In genomic region chr20:64114356-64114971, GRCh38 we compare ENCODE assay signal across 24 cellular contexts. TPM values are rescaled to one million over a fixed set of nuclear protein-coding genes. Genes with fewer than 3 reads are reported as not detected.
DNase-seq lines count a peak whose midpoint lies in the region; ATAC-seq and TF ChIP-seq lines count a peak whose summit lies in the region.
"Had no signal": no experiment of that assay in that cellular context is flagged by ENCODE, and none has a peak within 500 bp of the region (broad histone marks: within the 10 kb centered on the region; RNA-seq: fewer than 3 reads in every experiment).

No MANE protein-coding gene starts in this region.

- H3K18ac ChIP-seq in neuronal stem cell (ENCODE audit: low read length) = peak overlapping the region; percentile 19

- H3K27ac ChIP-seq in right atrium auricular region (no peak overlapping the region), left ventricle myocardium inferior (replicated peaks) (no peak overlapping the region), adrenal gland (no peak overlapping the region), neuronal stem cell (replicated peaks; ENCODE audit: low read length) (no peak overlapping the region), upper lobe of right lung (no peak overlapping the region)
- H3K27ac ChIP-seq: SJSA1 had no signal

- no peak for TF ChIP-seq CTCF in right atrium auricular region (IDR thresholded peaks at IDR 0.05)
- TF ChIP-seq CTCF in left ventricle myocardium inferior (IDR thresholded peaks at IDR 0.05; ENCODE audit: borderline replicate concordance) = no peak
- TF ChIP-seq CTCF in adrenal gland (IDR thresholded peaks at IDR 0.05) = no peak
- no peak for TF ChIP-seq CTCF in upper lobe of right lung (IDR thresholded peaks at IDR 0.05)

- H3K4me3 ChIP-seq in right atrium auricular region (no peak overlapping the region), left ventricle myocardium inferior (no peak overlapping the region), adrenal gland (no peak overlapping the region), neuronal stem cell (ENCODE audit: low read length in 2 of 2) (peak overlapping the region in 1 of 2 donors; percentile 36), upper lobe of right lung (no peak overlapping the region)
- H3K4me3 ChIP-seq: lung, SJSA1 had no signal

- H2AFZ ChIP-seq in neuronal stem cell (ENCODE audit: low read length) = no peak overlapping the region

- H3K14ac ChIP-seq in neuronal stem cell (ENCODE audit: low read length) = no peak overlapping the region

- peak overlapping the region; percentile 69 for H3K4ac ChIP-seq in neuronal stem cell (ENCODE audit: low read length)

- no peak overlapping the region for H4K8ac ChIP-seq in neuronal stem cell (ENCODE audit: low read depth, low read length)

- 66 to 85% (median 77%) methylated on average over 7 to 14 of the region's 14 CpGs for WGBS in adrenal gland, 4 donors
- no CpG with 5 or more reads among the region's 14 CpGs for WGBS in neuronal stem cell (ENCODE audit: extremely low coverage in 2 of 2, insufficient read length in 2 of 2, insufficient replicate concordance in 1 of 2), 2 donors

- H2BK120ac ChIP-seq in neuronal stem cell (ENCODE audit: low read depth, low read length) = no peak overlapping the region

- peak overlapping the region; percentile 80 for H3K23ac ChIP-seq in neuronal stem cell (ENCODE audit: low read depth, low read length, poor library complexity)

- no peak overlapping the region for H2BK12ac ChIP-seq in neuronal stem cell (ENCODE audit: low read length)

- ATAC-seq in upper lobe of right lung = no peak
- ATAC-seq in HG03460 (IDR thresholded peaks at IDR 0.05; ENCODE audit: unreplicated experiment) = no peak
- no peak for ATAC-seq in GM21423 (IDR thresholded peaks at IDR 0.05; ENCODE audit: unreplicated experiment)
- ATAC-seq: activated naive CD4-positive, alpha-beta T cell treated with anti-CD3 and anti-CD28 coated beads, Interleukin-2, amount 50 U/mL, for 72 hours; activated T-cell treated with anti-CD3 and anti-CD28 coated beads, Interleukin-2, amount 50 U/mL, for 4 hours; CD8-positive, alpha-beta T cell; PC-3; T-helper 17 cell had no signal

- H4K91ac ChIP-seq in neuronal stem cell (ENCODE audit: low read depth, low read length, poor library complexity) = no peak overlapping the region

- DNase-seq in right atrium auricular region (ENCODE audit: low spot score) = peak; percentile 52
- DNase-seq in left ventricle myocardium inferior = no peak
- DNase-seq in adrenal gland = peak in 4 of 7 donors; percentile 3 to 44 (median 9)
- DNase-seq in neuronal stem cell (ENCODE audit: low spot score) = no peak
- DNase-seq in upper lobe of right lung = peak; percentile 56
- DNase-seq: activated T-cell treated with anti-CD3 and anti-CD28 coated beads, Interleukin-2, amount 50 U/mL, for 4 hours; DMS153; foreskin fibroblast; immature natural killer cell; NCI-H1048; NCI-H1930; NCI-H2227 treated with DMSO at 0.1 percent for 48 hours; NCI-H82; PC-3; stimulated activated CD4-positive, alpha-beta T cell treated with anti-CD3 and anti-CD28 coated beads, Interleukin-15, amount 100 ng/mL, for 24 hours; T-helper 17 cell had no signal

- H3K36me3 ChIP-seq in right atrium auricular region (no peaks in the 10 kb centered on the region), left ventricle myocardium inferior (no peaks in the 10 kb centered on the region), adrenal gland (replicated peaks in 1 of 2) (no peaks in the 10 kb centered on the region), neuronal stem cell (replicated peaks in 1 of 2; ENCODE audit: control insufficient read depth in 2 of 2, insufficient read depth in 2 of 2, low read length in 2 of 2) (no peaks in the 10 kb centered on the region), upper lobe of right lung (no peaks in the 10 kb centered on the region)
- H3K36me3 ChIP-seq: SJSA1 had no signal

- H3K27me3 ChIP-seq in right atrium auricular region (no peaks in the 10 kb centered on the region), left ventricle myocardium inferior (ENCODE audit: low read depth) (peaks cover 8% of the 10 kb centered on the region), adrenal gland (no peaks in the 10 kb centered on the region), neuronal stem cell (ENCODE audit: control insufficient read depth in 3 of 3, insufficient read depth in 3 of 3, low read depth in 1 of 3, low read length in 3 of 3) (peaks cover 0 to 56% (median 0%) of the 10 kb centered on the region in 3 experiments), upper lobe of right lung (no peaks in the 10 kb centered on the region)

- no peak overlapping the region for H3K4me2 ChIP-seq in neuronal stem cell (ENCODE audit: insufficient read depth, low read length, poor library complexity, severe bottlenecking)

- H2BK5ac ChIP-seq in neuronal stem cell (ENCODE audit: low read length) = peak overlapping the region; percentile 53

- H3K79me1 ChIP-seq in neuronal stem cell (ENCODE audit: low read depth, low read length) = peaks cover 3% of the 10 kb centered on the region

- H3K4me1 ChIP-seq in right atrium auricular region (no peaks in the 10 kb centered on the region), left ventricle myocardium inferior (no peaks in the 10 kb centered on the region), adrenal gland (replicated peaks in 1 of 2) (no peaks in the 10 kb centered on the region), neuronal stem cell (ENCODE audit: control insufficient read depth in 2 of 2, insufficient read depth in 1 of 2, low read depth in 1 of 2, low read length in 2 of 2) (peaks cover 0 to 2% of the 10 kb centered on the region in 2 donors), upper lobe of right lung (no peaks in the 10 kb centered on the region)
- H3K4me1 ChIP-seq: SJSA1 had no signal

- H2AK5ac ChIP-seq in neuronal stem cell (ENCODE audit: low read depth, low read length) = no peak overlapping the region

- no peak overlapping the region for H3K9ac ChIP-seq in neuronal stem cell (ENCODE audit: low read depth, low read length, poor library complexity)

- intact Hi-C loops in left ventricle myocardium inferior (cut with micrococcal nuclease) (no loop called here), adrenal gland (cut with DNase I) (loop anchor here (5.0 to 10.0 kb wide), 2 partner anchors 67 to 80 kb away; partner anchors contain the start of genes C20orf204 (in 1 of the 2) and SOX18 (in 1 of the 2)), upper lobe of right lung (cut with DNase I) (no loop called here)

- no peak for TF ChIP-seq POLR2A in adrenal gland (IDR thresholded peaks at IDR 0.05)

- H2BK15ac ChIP-seq in neuronal stem cell (ENCODE audit: low read length) = no peak overlapping the region

- H3K9me3 ChIP-seq in right atrium auricular region = no peaks in the 10 kb centered on the region
- H3K9me3 ChIP-seq in left ventricle myocardium inferior (replicated peaks) = no peaks in the 10 kb centered on the region
- no peaks in the 10 kb centered on the region for H3K9me3 ChIP-seq in adrenal gland (replicated peaks in 1 of 3)
- H3K9me3 ChIP-seq in neuronal stem cell (replicated peaks in 1 of 2; ENCODE audit: control insufficient read depth in 2 of 2, insufficient read depth in 1 of 2, low read depth in 1 of 2, low read length in 2 of 2) = no peaks in the 10 kb centered on the region
- H3K9me3 ChIP-seq in upper lobe of right lung = no peaks in the 10 kb centered on the region
- H3K9me3 ChIP-seq: SJSA1 had no signal

RNA-seq across cellular contexts. Expression of gene NPBWR2, which starts 7.1 kb away (rescaled TPM):
- total RNA-seq in right atrium auricular region = not detected
- not detected for total RNA-seq in left ventricle myocardium inferior
- under 1 TPM in 2 of 8 donors, not detected in 6; 0.34 to 0.42 TPM for total RNA-seq in adrenal gland
- under 1 TPM in 2 of 3 donors, not detected in 1; 0.18 to 0.32 TPM for polyA plus RNA-seq in adrenal gland
- not detected for polyA plus RNA-seq in neuronal stem cell (2013, experiment 1 of 2)
- not detected for polyA plus RNA-seq in neuronal stem cell (2013, experiment 2 of 2)
- not detected for total RNA-seq in upper lobe of right lung
- total RNA-seq: activated naive CD4-positive, alpha-beta T cell treated with anti-CD3 and anti-CD28 coated beads, Interleukin-2, amount 50 U/mL, for 72 hours; activated T-cell treated with anti-CD3 and anti-CD28 coated beads, Interleukin-2, amount 50 U/mL, for 4 hours; astrocyte; CD8-positive, alpha-beta T cell; epithelial cell of proximal tubule; lung; PC-3; SJSA1; T-helper 17 cell had no signal
- polyA plus RNA-seq: immature natural killer cell, lung had no signal

RNA-seq across cellular contexts. Expression of gene LKAAEAR1, which starts 30.3 kb away (rescaled TPM):
- total RNA-seq in right atrium auricular region (not detected), left ventricle myocardium inferior (not detected), adrenal gland (under 1 TPM in 1 of 8 donors, not detected in 7; 0.28 TPM), upper lobe of right lung (not detected)
- 1 to 10 TPM in 2 of 3 donors, not detected in 1; 1.1 to 1.2 TPM for polyA plus RNA-seq in adrenal gland
- 0.10 TPM for polyA plus RNA-seq in neuronal stem cell (2013, experiment 1 of 2)
- 0.08 TPM for polyA plus RNA-seq in neuronal stem cell (2013, experiment 2 of 2)
- total RNA-seq: activated naive CD4-positive, alpha-beta T cell treated with anti-CD3 and anti-CD28 coated beads, Interleukin-2, amount 50 U/mL, for 72 hours; astrocyte; epithelial cell of proximal tubule; T-helper 17 cell had no signal
- polyA plus RNA-seq: immature natural killer cell had no signal

RNA-seq across cellular contexts. Expression of gene OPRL1, which starts 34.6 kb away (rescaled TPM):
- total RNA-seq in right atrium auricular region (1 to 10 TPM in 1 of 2 donors, under 1 TPM in 1; 0.75 to 1.4 TPM), left ventricle myocardium inferior (0.52 TPM), adrenal gland (1 to 10 TPM; 1.6 to 5.7 (median 3.1) TPM), upper lobe of right lung (1.9 TPM)
- 1 to 10 TPM in 1 of 3 donors, under 1 TPM in 2; 0.24 to 1.6 (median 0.88) TPM for polyA plus RNA-seq in adrenal gland
- polyA plus RNA-seq in neuronal stem cell (2013, experiment 1 of 2) = 2.6 TPM
- polyA plus RNA-seq in neuronal stem cell (2013, experiment 2 of 2) = 2.5 TPM

RNA-seq across cellular contexts. Expression of gene RGS19, which starts 35.1 kb away (rescaled TPM):
- 10 to 100 TPM in 1 of 2 donors, 1 to 10 TPM in 1; 7.8 to 14.1 TPM for total RNA-seq in right atrium auricular region
- 6.1 TPM for total RNA-seq in left ventricle myocardium inferior
- total RNA-seq in adrenal gland = 10 to 100 TPM; 12.5 to 42.0 (median 17.6) TPM
- 10 to 100 TPM in 2 of 3 donors, 1 to 10 TPM in 1; 3.0 to 13.5 (median 12.4) TPM for polyA plus RNA-seq in adrenal gland
- polyA plus RNA-seq in neuronal stem cell (2013, experiment 1 of 2) = 7.9 TPM
- polyA plus RNA-seq in neuronal stem cell (2013, experiment 2 of 2) = 8.0 TPM
- 40.8 TPM for total RNA-seq in upper lobe of right lung

RNA-seq across cellular contexts. Expression of gene MYT1, which starts 49.8 kb away (rescaled TPM):
- total RNA-seq in right atrium auricular region = under 1 TPM in 1 of 2 donors, not detected in 1; 0.15 TPM
- total RNA-seq in left ventricle myocardium inferior = 0.11 TPM
- total RNA-seq in adrenal gland = 1 to 10 TPM in 7 of 8 donors, under 1 TPM in 1; 0.61 to 6.7 (median 2.5) TPM
- polyA plus RNA-seq in adrenal gland = 1 to 10 TPM; 2.4 to 8.5 (median 5.1) TPM
- 3.1 TPM for polyA plus RNA-seq in neuronal stem cell (2013, experiment 1 of 2)
- polyA plus RNA-seq in neuronal stem cell (2013, experiment 2 of 2) = 3.2 TPM
- 0.12 TPM for total RNA-seq in upper lobe of right lung
- total RNA-seq: activated T-cell treated with anti-CD3 and anti-CD28 coated beads, Interleukin-2, amount 50 U/mL, for 4 hours; astrocyte; CD8-positive, alpha-beta T cell; epithelial cell of proximal tubule; SJSA1; T-helper 17 cell had no signal
- polyA plus RNA-seq: immature natural killer cell had no signal

Comparison
In these comparisons a context has a peak if more than half of its experiments do, and no peak if none do; other contexts are left out.
1. DNase-seq: peak in right atrium auricular region (single experiment), adrenal gland (4 of 7) and upper lobe of right lung (single experiment); none in left ventricle myocardium inferior (single experiment) and neuronal stem cell (single experiment).
2. intact Hi-C loops: an anchor here in adrenal gland (5.0 to 10.0 kb wide); none called in left ventricle myocardium inferior and upper lobe of right lung.